ENCODE assay signal across 1 cellular context in the genomic region with DNA sequence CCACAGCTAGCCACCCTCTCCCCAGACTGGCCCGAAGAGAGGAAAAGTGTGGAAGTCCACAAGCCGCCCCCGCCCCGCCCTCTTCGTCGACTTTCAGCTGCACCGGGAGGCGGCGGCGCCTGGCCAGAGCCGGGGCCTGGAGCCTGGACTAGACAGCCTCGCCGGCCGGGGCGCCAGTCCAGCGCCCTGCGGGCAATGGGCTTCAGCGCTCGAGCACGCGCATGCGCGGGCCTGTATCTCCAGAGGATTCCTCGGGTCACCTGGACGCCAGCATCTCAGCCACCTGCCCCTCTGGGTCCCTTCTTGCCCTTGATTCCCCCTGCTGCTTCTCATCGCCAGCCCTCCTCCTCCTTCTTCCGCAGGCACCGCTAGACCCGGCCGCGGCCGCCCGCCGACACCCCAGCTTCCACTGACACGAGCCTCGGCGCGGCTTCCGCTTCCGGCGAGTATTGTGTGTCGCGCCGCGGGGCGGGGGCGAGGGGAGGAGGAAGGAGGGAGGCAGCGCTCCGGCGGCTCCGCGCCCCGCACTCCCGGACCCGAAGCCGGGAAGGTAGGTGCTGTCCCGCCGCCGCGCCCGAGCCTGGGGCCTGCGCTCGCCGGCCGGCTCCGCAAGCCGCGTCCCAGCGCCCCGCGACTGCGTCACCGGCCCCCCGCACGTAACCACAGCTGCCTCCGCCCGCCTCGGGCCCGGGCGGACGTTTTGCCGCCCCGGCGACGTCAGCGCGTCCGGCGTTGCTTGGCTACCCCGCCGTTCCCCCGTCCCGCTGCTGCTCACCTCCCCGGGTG.
TF ChIP-seq lines count a peak whose summit lies in the region.

A gene (plus strand): TSS at position 482 of the 786 bp plus-strand sequence. CDS start 2,391 bp downstream, outside the sequence.

TF ChIP-seq in HepG2, 621 proteins besides CTCF, POLR2A, EP300 and RAD21 (continued from another document and continues in another):
- TF ChIP-seq, protein P1, sequence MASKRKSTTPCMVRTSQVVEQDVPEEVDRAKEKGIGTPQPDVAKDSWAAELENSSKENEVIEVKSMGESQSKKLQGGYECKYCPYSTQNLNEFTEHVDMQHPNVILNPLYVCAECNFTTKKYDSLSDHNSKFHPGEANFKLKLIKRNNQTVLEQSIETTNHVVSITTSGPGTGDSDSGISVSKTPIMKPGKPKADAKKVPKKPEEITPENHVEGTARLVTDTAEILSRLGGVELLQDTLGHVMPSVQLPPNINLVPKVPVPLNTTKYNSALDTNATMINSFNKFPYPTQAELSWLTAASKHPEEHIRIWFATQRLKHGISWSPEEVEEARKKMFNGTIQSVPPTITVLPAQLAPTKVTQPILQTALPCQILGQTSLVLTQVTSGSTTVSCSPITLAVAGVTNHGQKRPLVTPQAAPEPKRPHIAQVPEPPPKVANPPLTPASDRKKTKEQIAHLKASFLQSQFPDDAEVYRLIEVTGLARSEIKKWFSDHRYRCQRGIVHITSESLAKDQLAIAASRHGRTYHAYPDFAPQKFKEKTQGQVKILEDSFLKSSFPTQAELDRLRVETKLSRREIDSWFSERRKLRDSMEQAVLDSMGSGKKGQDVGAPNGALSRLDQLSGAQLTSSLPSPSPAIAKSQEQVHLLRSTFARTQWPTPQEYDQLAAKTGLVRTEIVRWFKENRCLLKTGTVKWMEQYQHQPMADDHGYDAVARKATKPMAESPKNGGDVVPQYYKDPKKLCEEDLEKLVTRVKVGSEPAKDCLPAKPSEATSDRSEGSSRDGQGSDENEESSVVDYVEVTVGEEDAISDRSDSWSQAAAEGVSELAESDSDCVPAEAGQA (IDR thresholded peaks at IDR 0.05; ENCODE audit: low read depth) = peak; percentile 80
- TF ChIP-seq, protein P1 (CRISPR knock-in tag; IDR thresholded peaks at IDR 0.05; ENCODE audit: borderline replicate concordance) = peak; percentile 84; the same call in 1 of the 2 replicates
- peak; percentile 12; the same call in 1 of the 2 replicates for TF ChIP-seq ZKSCAN1 (IDR thresholded peaks at IDR 0.05; ENCODE audit: low read length)
- TF ChIP-seq, protein P2, sequence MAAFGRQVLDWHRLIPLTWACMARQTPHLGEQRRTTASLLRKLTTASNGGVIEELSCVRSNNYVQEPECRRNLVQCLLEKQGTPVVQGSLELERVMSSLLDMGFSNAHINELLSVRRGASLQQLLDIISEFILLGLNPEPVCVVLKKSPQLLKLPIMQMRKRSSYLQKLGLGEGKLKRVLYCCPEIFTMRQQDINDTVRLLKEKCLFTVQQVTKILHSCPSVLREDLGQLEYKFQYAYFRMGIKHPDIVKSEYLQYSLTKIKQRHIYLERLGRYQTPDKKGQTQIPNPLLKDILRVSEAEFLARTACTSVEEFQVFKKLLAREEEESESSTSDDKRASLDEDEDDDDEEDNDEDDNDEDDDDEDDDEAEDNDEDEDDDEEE (CRISPR knock-in tag; IDR thresholded peaks at IDR 0.05) = peak; percentile 70; the same call in 1 of the 2 replicates
- TF ChIP-seq, protein P3, sequence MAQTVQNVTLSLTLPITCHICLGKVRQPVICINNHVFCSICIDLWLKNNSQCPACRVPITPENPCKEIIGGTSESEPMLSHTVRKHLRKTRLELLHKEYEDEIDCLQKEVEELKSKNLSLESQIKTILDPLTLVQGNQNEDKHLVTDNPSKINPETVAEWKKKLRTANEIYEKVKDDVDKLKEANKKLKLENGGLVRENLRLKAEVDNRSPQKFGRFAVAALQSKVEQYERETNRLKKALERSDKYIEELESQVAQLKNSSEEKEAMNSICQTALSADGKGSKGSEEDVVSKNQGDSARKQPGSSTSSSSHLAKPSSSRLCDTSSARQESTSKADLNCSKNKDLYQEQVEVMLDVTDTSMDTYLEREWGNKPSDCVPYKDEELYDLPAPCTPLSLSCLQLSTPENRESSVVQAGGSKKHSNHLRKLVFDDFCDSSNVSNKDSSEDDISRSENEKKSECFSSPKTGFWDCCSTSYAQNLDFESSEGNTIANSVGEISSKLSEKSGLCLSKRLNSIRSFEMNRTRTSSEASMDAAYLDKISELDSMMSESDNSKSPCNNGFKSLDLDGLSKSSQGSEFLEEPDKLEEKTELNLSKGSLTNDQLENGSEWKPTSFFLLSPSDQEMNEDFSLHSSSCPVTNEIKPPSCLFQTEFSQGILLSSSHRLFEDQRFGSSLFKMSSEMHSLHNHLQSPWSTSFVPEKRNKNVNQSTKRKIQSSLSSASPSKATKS (CRISPR knock-in tag; IDR thresholded peaks at IDR 0.05) = no peak
- 0 out of 2 replicates have a peak, but pooled peaks have one; percentile 25 for TF ChIP-seq ZSCAN22 (CRISPR knock-in tag; IDR thresholded peaks at IDR 0.05)
- TF ChIP-seq HDAC6 (IDR thresholded peaks at IDR 0.05; ENCODE audit: low read depth, low read length) = no peak
- peak; percentile 52; the same call in 1 of the 2 replicates for TF ChIP-seq TBX3 (IDR thresholded peaks at IDR 0.05; ENCODE audit: borderline replicate concordance)
- no peak; the same call in 1 of the 2 replicates for TF ChIP-seq MEF2D (CRISPR knock-in tag; IDR thresholded peaks at IDR 0.05)
- no peak for TF ChIP-seq MAFF (IDR thresholded peaks at IDR 0.05; ENCODE audit: low read depth, low read length)
- no peak for TF ChIP-seq NFE2L1 (CRISPR knock-in tag; IDR thresholded peaks at IDR 0.05; ENCODE audit: borderline replicate concordance)
- TF ChIP-seq, protein P4, sequence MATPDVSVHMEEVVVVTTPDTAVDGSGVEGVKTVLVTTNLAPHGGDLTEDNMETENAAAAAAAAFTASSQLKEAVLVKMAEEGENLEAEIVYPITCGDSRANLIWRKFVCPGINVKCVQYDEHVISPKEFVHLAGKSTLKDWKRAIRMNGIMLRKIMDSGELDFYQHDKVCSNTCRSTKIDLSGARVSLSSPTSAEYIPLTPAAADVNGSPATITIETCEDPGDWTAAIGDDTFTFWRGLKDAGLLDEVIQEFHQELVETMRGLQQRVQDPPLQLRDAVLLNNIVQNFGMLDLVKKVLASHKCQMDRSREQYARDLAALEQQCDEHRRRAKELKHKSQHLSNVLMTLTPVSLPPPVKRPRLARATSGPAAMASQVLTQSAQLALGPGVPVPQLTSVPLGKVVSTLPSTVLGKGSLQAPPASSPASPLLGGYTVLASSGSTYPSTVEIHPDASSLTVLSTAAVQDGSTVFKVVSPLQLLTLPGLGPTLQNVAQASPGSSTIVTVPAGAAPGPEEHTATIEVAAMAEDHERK (CRISPR knock-in tag; IDR thresholded peaks at IDR 0.05; ENCODE audit: low read depth) = 0 out of 2 replicates have a peak, but pooled peaks have one; percentile 26
- TF ChIP-seq ZNF839 (CRISPR knock-in tag; IDR thresholded peaks at IDR 0.05; ENCODE audit: borderline replicate concordance) = peak; percentile 17; the same call in 1 of the 2 replicates
- 0 out of 2 replicates have a peak, but pooled peaks have one; percentile 24 for TF ChIP-seq ZNF737 (CRISPR knock-in tag; IDR thresholded peaks at IDR 0.05; ENCODE audit: borderline replicate concordance)
- peak; percentile 47 for TF ChIP-seq ERF (CRISPR knock-in tag; IDR thresholded peaks at IDR 0.05)
- no peak for TF ChIP-seq ZBTB1 (CRISPR knock-in tag; IDR thresholded peaks at IDR 0.05; ENCODE audit: borderline replicate concordance)
- no peak for TF ChIP-seq HNRNPH1 (optimal IDR thresholded peaks at IDR 0.05; ENCODE audit: low read depth, low read length)
- no peak for TF ChIP-seq SMYD3 (CRISPR knock-in tag; IDR thresholded peaks at IDR 0.05)
- TF ChIP-seq, protein P5, sequence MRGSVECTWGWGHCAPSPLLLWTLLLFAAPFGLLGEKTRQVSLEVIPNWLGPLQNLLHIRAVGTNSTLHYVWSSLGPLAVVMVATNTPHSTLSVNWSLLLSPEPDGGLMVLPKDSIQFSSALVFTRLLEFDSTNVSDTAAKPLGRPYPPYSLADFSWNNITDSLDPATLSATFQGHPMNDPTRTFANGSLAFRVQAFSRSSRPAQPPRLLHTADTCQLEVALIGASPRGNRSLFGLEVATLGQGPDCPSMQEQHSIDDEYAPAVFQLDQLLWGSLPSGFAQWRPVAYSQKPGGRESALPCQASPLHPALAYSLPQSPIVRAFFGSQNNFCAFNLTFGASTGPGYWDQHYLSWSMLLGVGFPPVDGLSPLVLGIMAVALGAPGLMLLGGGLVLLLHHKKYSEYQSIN (CRISPR knock-in tag; IDR thresholded peaks at IDR 0.05; ENCODE audit: borderline replicate concordance) = no peak
- 0 out of 2 replicates have a peak, but pooled peaks have one; percentile 16 for TF ChIP-seq SOX13 (IDR thresholded peaks at IDR 0.05)
- peak in 1 of 2 experiments; percentile 8; a peak in 1 of 4 replicates for TF ChIP-seq SOX13 (CRISPR knock-in tag; conservative IDR thresholded peaks at IDR 0.05 in 1 of 2, IDR thresholded peaks at IDR 0.05 in 1 of 2)
- TF ChIP-seq CC2D1A (CRISPR knock-in tag; IDR thresholded peaks at IDR 0.05) = no peak
- peak; percentile 66; the same call in 1 of the 2 replicates for TF ChIP-seq ZNF782 (CRISPR knock-in tag; IDR thresholded peaks at IDR 0.05; ENCODE audit: borderline replicate concordance)
- TF ChIP-seq ZNF749 (CRISPR knock-in tag; IDR thresholded peaks at IDR 0.05; ENCODE audit: borderline replicate concordance) = no peak
- TF ChIP-seq, protein P6, sequence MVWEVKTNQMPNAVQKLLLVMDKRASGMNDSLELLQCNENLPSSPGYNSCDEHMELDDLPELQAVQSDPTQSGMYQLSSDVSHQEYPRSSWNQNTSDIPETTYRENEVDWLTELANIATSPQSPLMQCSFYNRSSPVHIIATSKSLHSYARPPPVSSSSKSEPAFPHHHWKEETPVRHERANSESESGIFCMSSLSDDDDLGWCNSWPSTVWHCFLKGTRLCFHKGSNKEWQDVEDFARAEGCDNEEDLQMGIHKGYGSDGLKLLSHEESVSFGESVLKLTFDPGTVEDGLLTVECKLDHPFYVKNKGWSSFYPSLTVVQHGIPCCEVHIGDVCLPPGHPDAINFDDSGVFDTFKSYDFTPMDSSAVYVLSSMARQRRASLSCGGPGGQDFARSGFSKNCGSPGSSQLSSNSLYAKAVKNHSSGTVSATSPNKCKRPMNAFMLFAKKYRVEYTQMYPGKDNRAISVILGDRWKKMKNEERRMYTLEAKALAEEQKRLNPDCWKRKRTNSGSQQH (CRISPR knock-in tag; IDR thresholded peaks at IDR 0.05; ENCODE audit: low read depth) = peak; percentile 26; the same call in 1 of the 2 replicates
- TF ChIP-seq, protein P7, sequence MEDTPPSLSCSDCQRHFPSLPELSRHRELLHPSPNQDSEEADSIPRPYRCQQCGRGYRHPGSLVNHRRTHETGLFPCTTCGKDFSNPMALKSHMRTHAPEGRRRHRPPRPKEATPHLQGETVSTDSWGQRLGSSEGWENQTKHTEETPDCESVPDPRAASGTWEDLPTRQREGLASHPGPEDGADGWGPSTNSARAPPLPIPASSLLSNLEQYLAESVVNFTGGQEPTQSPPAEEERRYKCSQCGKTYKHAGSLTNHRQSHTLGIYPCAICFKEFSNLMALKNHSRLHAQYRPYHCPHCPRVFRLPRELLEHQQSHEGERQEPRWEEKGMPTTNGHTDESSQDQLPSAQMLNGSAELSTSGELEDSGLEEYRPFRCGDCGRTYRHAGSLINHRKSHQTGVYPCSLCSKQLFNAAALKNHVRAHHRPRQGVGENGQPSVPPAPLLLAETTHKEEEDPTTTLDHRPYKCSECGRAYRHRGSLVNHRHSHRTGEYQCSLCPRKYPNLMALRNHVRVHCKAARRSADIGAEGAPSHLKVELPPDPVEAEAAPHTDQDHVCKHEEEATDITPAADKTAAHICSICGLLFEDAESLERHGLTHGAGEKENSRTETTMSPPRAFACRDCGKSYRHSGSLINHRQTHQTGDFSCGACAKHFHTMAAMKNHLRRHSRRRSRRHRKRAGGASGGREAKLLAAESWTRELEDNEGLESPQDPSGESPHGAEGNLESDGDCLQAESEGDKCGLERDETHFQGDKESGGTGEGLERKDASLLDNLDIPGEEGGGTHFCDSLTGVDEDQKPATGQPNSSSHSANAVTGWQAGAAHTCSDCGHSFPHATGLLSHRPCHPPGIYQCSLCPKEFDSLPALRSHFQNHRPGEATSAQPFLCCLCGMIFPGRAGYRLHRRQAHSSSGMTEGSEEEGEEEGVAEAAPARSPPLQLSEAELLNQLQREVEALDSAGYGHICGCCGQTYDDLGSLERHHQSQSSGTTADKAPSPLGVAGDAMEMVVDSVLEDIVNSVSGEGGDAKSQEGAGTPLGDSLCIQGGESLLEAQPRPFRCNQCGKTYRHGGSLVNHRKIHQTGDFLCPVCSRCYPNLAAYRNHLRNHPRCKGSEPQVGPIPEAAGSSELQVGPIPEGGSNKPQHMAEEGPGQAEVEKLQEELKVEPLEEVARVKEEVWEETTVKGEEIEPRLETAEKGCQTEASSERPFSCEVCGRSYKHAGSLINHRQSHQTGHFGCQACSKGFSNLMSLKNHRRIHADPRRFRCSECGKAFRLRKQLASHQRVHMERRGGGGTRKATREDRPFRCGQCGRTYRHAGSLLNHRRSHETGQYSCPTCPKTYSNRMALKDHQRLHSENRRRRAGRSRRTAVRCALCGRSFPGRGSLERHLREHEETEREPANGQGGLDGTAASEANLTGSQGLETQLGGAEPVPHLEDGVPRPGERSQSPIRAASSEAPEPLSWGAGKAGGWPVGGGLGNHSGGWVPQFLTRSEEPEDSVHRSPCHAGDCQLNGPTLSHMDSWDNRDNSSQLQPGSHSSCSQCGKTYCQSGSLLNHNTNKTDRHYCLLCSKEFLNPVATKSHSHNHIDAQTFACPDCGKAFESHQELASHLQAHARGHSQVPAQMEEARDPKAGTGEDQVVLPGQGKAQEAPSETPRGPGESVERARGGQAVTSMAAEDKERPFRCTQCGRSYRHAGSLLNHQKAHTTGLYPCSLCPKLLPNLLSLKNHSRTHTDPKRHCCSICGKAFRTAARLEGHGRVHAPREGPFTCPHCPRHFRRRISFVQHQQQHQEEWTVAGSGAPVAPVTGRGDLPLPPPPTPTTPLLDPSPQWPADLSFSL (CRISPR knock-in tag; IDR thresholded peaks at IDR 0.05) = no peak
- no peak for TF ChIP-seq CENPX (CRISPR knock-in tag; IDR thresholded peaks at IDR 0.05)
- no peak for TF ChIP-seq EHMT2 (IDR thresholded peaks at IDR 0.05; ENCODE audit: borderline replicate concordance, low read depth, low read length)
- no peak for TF ChIP-seq ZNF207 (IDR thresholded peaks at IDR 0.05; ENCODE audit: borderline replicate concordance)
- TF ChIP-seq NAIF1 (CRISPR knock-in tag; IDR thresholded peaks at IDR 0.05; ENCODE audit: borderline replicate concordance) = 0 out of 2 replicates have a peak, but pooled peaks have one; percentile 33
